In the genomic region with DNA sequence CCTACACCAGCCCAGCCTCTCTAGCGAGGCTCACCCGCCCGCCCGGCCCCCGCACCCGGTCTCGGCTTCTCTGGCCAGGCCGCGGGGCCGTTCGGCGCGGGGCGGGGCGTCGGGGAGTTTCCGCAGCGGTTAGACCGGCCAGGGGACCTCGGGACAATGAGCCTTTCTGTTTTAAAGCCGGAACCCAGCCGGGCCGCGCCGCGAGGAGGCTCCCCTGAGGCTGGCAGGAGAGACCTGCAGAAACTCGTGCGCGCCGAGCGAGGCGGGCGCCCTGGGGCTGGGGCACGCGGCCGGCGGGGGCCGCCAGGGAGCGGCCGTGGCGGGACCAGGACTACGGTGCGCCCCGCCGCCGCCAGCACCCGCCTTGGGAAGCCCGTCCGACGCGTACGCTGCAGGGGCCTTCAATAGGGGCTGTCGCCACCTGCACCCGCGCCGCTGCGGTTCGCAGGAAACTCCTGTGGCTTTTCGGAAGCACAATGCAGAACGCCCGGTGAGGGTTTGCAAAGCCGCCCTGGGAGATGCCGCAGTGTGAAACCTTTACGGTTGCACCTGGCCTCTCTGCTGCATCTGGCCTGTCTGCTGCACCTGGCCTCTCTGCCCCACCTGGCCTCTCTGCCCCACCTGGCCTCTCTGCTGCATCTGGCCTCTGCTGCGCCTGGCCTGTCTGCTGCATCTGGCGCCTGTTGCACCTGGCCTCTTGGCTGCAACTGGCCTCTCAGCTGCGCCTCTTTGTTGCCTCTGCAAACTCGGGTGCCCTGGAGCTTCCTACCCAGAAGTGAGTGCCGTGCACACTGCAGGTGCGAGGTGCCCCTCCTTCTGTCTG, we compare ENCODE assay signal across 8 cellular contexts.
DNase-seq lines count a peak whose midpoint lies in the region; ATAC-seq and TF ChIP-seq lines count a peak whose summit lies in the region.

No MANE protein-coding gene starts in this region.

- CTCF ChIA-PET in BJ (lab: Yijun Ruan, JAX), result interaction anchor here (0.7 kb wide), 1 partner anchor 279 kb away, joined by 3 read pairs; no protein-coding TSS in a partner anchor

- H3K9me3 ChIP-seq in neuron (ENCODE audit: low read length) (no peaks in the 10 kb centered on the region), upper lobe of right lung (no peaks in the 10 kb centered on the region)

- H3K36me3 ChIP-seq in BJ (ENCODE audit: control insufficient read depth, insufficient read depth, low read length) (no peaks in the 10 kb centered on the region), neuron (ENCODE audit: insufficient read depth, low read length) (no peaks in the 10 kb centered on the region), upper lobe of right lung (no peaks in the 10 kb centered on the region)

- H3K27me3 ChIP-seq in BJ (ENCODE audit: control insufficient read depth, insufficient read depth, low read length) (no peaks in the 10 kb centered on the region), neuron (ENCODE audit: insufficient read depth, low read length) (peaks cover 17% of the 10 kb centered on the region), upper lobe of right lung (no peaks in the 10 kb centered on the region)

- H3K4me1 ChIP-seq in neuron (ENCODE audit: insufficient read depth, low read length) (no peaks in the 10 kb centered on the region), upper lobe of right lung (peaks cover 5% of the 10 kb centered on the region)

- no peak overlapping the region for H3K27ac ChIP-seq in upper lobe of right lung

- no peak for DNase-seq in BJ (ENCODE audit: low read depth)
- peak; percentile 47 to 66 for DNase-seq in NOMO-1 (lab: John Stamatoyannopoulos, UW; ENCODE audit: unreplicated experiment in 2 of 2)
- DNase-seq in activated T-helper 1 cell treated with anti-CD3 and anti-CD28 coated beads, Interleukin-2, amount 50 U/mL, for 16 hours (ENCODE audit: low read depth in 1 of 2, low spot score in 1 of 2), result peak; percentile 20 to 24
- DNase-seq in foreskin melanocyte, result peak; percentile 41
- peak; percentile 84 for DNase-seq in upper lobe of right lung

- POLR2A ChIA-PET in BJ (lab: Charles Lee), result no interaction called here

- intact Hi-C loops in upper lobe of right lung (cut with DNase I), result no loop called here

- TF ChIP-seq CTCF in BJ (IDR thresholded peaks at IDR 0.05; ENCODE audit: insufficient read depth, low read depth, low read length) (no peak), upper lobe of right lung (IDR thresholded peaks at IDR 0.05) (no peak)

- H3K4me3 ChIP-seq in BJ (ENCODE audit: low read depth, low read length), result peak overlapping the region; percentile 49
- peak overlapping the region; percentile 43 for H3K4me3 ChIP-seq in neuron (ENCODE audit: low read length)
- H3K4me3 ChIP-seq in upper lobe of right lung, result peak overlapping the region; percentile 60

- ATAC-seq in GM19324 (IDR thresholded peaks at IDR 0.05; ENCODE audit: low FRiP score, unreplicated experiment), result peak; percentile 82
- peak; percentile 80 for ATAC-seq in HG03432 (IDR thresholded peaks at IDR 0.05; ENCODE audit: unreplicated experiment)
- ATAC-seq in upper lobe of right lung, result peak; percentile 83

- H2AFZ ChIP-seq in neuron (ENCODE audit: low read depth, low read length), result peak overlapping the region; percentile 70
